In genomic region chr20:23350855-23351838, GRCh38 we compare ENCODE assay signal across 8 cellular contexts. TPM values are rescaled to one million over a fixed set of nuclear protein-coding genes. Genes with fewer than 3 reads are reported as not detected.
A peak's percentile ranks its signal among the peaks of the same experiment; 100 is the strongest.
DNase-seq lines count a peak whose midpoint lies in the region; ATAC-seq, FAIRE-seq and TF ChIP-seq lines count a peak whose summit lies in the region.

No MANE protein-coding gene starts in this region.

- H3K4me3 ChIP-seq in choroid plexus epithelial cell (ENCODE audit: low read depth, low read length) (peak overlapping the region; percentile 90), lower leg skin (ENCODE audit: low read depth, poor library complexity, severe bottlenecking) (peak overlapping the region; percentile 89)

- TF ChIP-seq CTCF in choroid plexus epithelial cell (conservative IDR thresholded peaks at IDR 0.05; ENCODE audit: low read depth, low read length) (no peak), lower leg skin (IDR thresholded peaks at IDR 0.05) (no peak)

- FAIRE-seq in GM18507 (lab: Jason Lieb, UNC): peak; percentile 75

- no peak for TF ChIP-seq POLR2A in lower leg skin (IDR thresholded peaks at IDR 0.05)

- WGBS in lower leg skin, 2 donors: 1 to 3% methylated on average over 24 to 55 of the region's 65 CpGs

- intact Hi-C loops in lower leg skin (cut with DNase I; ENCODE audit: low total_unique reads): loop anchor here (5.0 kb wide), 1 partner anchor 304 kb away; the partner anchor contains the start of gene THBD

- DNase-seq in GM18507 (ENCODE audit: extremely low spot score, insufficient read length, low read depth): no peak
- peak; percentile 47 for DNase-seq in NCI-H146 treated with DMSO at 0.1 percent for 48 hours (lab: John Stamatoyannopoulos, UW; ENCODE audit: unreplicated experiment)
- peak; percentile 31 for DNase-seq in activated CD4-positive, alpha-beta T cell treated with anti-CD3 and anti-CD28 coated beads for 1 hour
- DNase-seq in choroid plexus epithelial cell (ENCODE audit: low read depth): peak; percentile 55
- DNase-seq in lower leg skin (ENCODE audit: low spot score in 2 of 2): peak; percentile 49 to 90
- DNase-seq in stimulated activated CD4-positive, alpha-beta T cell treated with anti-CD3 and anti-CD28 coated beads, TNF-alpha, amount 100 ng/mL, for 4 hours (ENCODE audit: low read depth in 3 of 3): peak; percentile 35 to 39 (median 38)
- DNase-seq in retina: no peak

- ATAC-seq in HG02642 (IDR thresholded peaks at IDR 0.05; ENCODE audit: poor library complexity, unreplicated experiment): peak; percentile 29

RNA-seq across cellular contexts. Expression of gene NXT1, which starts 0.6 kb away (rescaled TPM):
- total RNA-seq in lower leg skin: 10 to 100 TPM; 29.2 to 40.2 (median 35.1) TPM

RNA-seq across cellular contexts. Expression of gene GZF1, which starts 10.8 kb away (rescaled TPM):
- 10 to 100 TPM in 3 of 4 donors, 1 to 10 TPM in 1; 4.4 to 15.1 (median 13.5) TPM for total RNA-seq in lower leg skin

Comparison
In these comparisons a context has a peak if more than half of its experiments do, and no peak if none do; other contexts are left out.
1. DNase-seq: peak in NCI-H146 treated with DMSO at 0.1 percent for 48 hours (single experiment), activated CD4-positive, alpha-beta T cell treated with anti-CD3 and anti-CD28 coated beads for 1 hour (single experiment), choroid plexus epithelial cell (single experiment), lower leg skin (2 of 2) and stimulated activated CD4-positive, alpha-beta T cell treated with anti-CD3 and anti-CD28 coated beads, TNF-alpha, amount 100 ng/mL, for 4 hours (3 of 3); none in GM18507 (single experiment) and retina (single experiment).